In genomic region chr20:31842471-31843157, GRCh38 we compare ENCODE assay signal across 12 cellular contexts. TPM values are rescaled to one million over a fixed set of nuclear protein-coding genes. Genes with fewer than 3 reads are reported as not detected.
A peak's percentile ranks its signal among the peaks of the same experiment; 100 is the strongest.
DNase-seq lines count a peak whose midpoint lies in the region; ATAC-seq and TF ChIP-seq lines count a peak whose summit lies in the region.
"Had no signal": no experiment of that assay in that cellular context is flagged by ENCODE, and none has a peak within 500 bp of the region (broad histone marks: within the 10 kb centered on the region; RNA-seq: fewer than 3 reads in every experiment).

No MANE protein-coding gene starts in this region.

- H3K9ac ChIP-seq in subcutaneous abdominal adipose tissue (ENCODE audit: low read length in 5 of 5) = peak overlapping the region in 1 of 5 donors; percentile 59

- no peaks in the 10 kb centered on the region for H3K9me3 ChIP-seq in subcutaneous abdominal adipose tissue (ENCODE audit: control insufficient read depth in 5 of 5, low read length in 5 of 5)

- peak overlapping the region; percentile 30 for H3K27ac ChIP-seq in subcutaneous abdominal adipose tissue (ENCODE audit: low read depth, low read length)
- H3K27ac ChIP-seq: WERI-Rb-1 had no signal

- peak overlapping the region; percentile 27 for H3K4me3 Mint-ChIP-seq in HFFc6
- H3K4me3 Mint-ChIP-seq: activated naive CD8-positive, alpha-beta T cell treated with anti-CD3 and anti-CD28 coated beads, Interleukin-2, amount 10 ng/mL, durations not matched to agents 7 days and 5 days had no signal

- H3K4me1 ChIP-seq in subcutaneous abdominal adipose tissue (ENCODE audit: control insufficient read depth in 5 of 5, insufficient read depth in 5 of 5, low read length in 5 of 5) = peaks cover 10 to 37% (median 31%) of the 10 kb centered on the region in 5 donors

- H3K4me1 Mint-ChIP-seq in HFFc6 (ENCODE audit: low read depth) = peaks cover 34% of the 10 kb centered on the region
- H3K4me1 Mint-ChIP-seq: activated naive CD8-positive, alpha-beta T cell treated with anti-CD3 and anti-CD28 coated beads, Interleukin-2, amount 10 ng/mL, durations not matched to agents 7 days and 5 days had no signal

- H3K36me3 ChIP-seq in subcutaneous abdominal adipose tissue (ENCODE audit: control insufficient read depth in 5 of 5, insufficient read depth in 5 of 5, low read length in 5 of 5) = no peaks in the 10 kb centered on the region
- H3K36me3 ChIP-seq: WERI-Rb-1 had no signal

- H3K27ac Mint-ChIP-seq in HFFc6 = peak overlapping the region; percentile 48
- H3K27ac Mint-ChIP-seq: activated naive CD8-positive, alpha-beta T cell treated with anti-CD3 and anti-CD28 coated beads, Interleukin-2, amount 10 ng/mL, durations not matched to agents 7 days and 5 days had no signal

- peak overlapping the region in 4 of 5 donors; percentile 11 to 54 (median 42) for H3K4me3 ChIP-seq in subcutaneous abdominal adipose tissue (ENCODE audit: low read depth in 1 of 5, low read length in 5 of 5)

- no peaks in the 10 kb centered on the region for H3K9me3 Mint-ChIP-seq in HFFc6
- H3K9me3 Mint-ChIP-seq: activated naive CD8-positive, alpha-beta T cell treated with anti-CD3 and anti-CD28 coated beads, Interleukin-2, amount 10 ng/mL, durations not matched to agents 7 days and 5 days had no signal

- no peak; the same call in 1 of the 2 replicates for TF ChIP-seq CTCF in HFFc6 (IDR thresholded peaks at IDR 0.05)

- no peak for ATAC-seq in GM21390 (IDR thresholded peaks at IDR 0.05; ENCODE audit: unreplicated experiment)

- H3K36me3 Mint-ChIP-seq in HFFc6 (ENCODE audit: low read depth) = no peaks in the 10 kb centered on the region
- H3K36me3 Mint-ChIP-seq: activated naive CD8-positive, alpha-beta T cell treated with anti-CD3 and anti-CD28 coated beads, Interleukin-2, amount 10 ng/mL, durations not matched to agents 7 days and 5 days had no signal

- no peaks in the 10 kb centered on the region for H3K27me3 ChIP-seq in subcutaneous abdominal adipose tissue (ENCODE audit: control insufficient read depth in 5 of 5, insufficient read depth in 4 of 5, low read length in 5 of 5)

- H3K27me3 Mint-ChIP-seq in HFFc6 (ENCODE audit: insufficient read depth) = peaks cover 3% of the 10 kb centered on the region

- peak; percentile 37 for DNase-seq in HFFc6
- DNase-seq in dermis blood vessel endothelial cell = peak; percentile 54
- peak; percentile 84 for DNase-seq in left kidney (ENCODE audit: low read depth, low spot score)
- DNase-seq in Kasumi-1 (lab: John Stamatoyannopoulos, UW) = no peak
- DNase-seq in H4 (ENCODE audit: low spot score) = no peak
- DNase-seq in midbrain (lab: John Stamatoyannopoulos, UW) = no peak
- DNase-seq: activated naive CD8-positive, alpha-beta T cell treated with anti-CD3 and anti-CD28 coated beads, Interleukin-2, amount 10 ng/mL, durations not matched to agents 7 days and 5 days; DND-41; stimulated activated CD4-positive, alpha-beta T cell treated with anti-CD3 and anti-CD28 coated beads, Interleukin-2, amount 100 ng/mL, for 24 hours; WERI-Rb-1 had no signal

RNA-seq across cellular contexts. Expression of gene FOXS1, which starts 2.8 kb away (rescaled TPM):
- not detected for total RNA-seq in HFFc6 (2021; fragmentation: NEBNext Ultra II Directional; extraction: Animal tissue kit (Norgen Biotek cat#: 25700))
- 0.09 TPM in 1 of 2 replicates, not detected in the other for total RNA-seq in dermis blood vessel endothelial cell
- 0.08 TPM in 1 of 2 replicates, not detected in the other for total RNA-seq in H4 (2014; rRNA removed; shearing (Covaris generic))
- total RNA-seq: activated naive CD8-positive, alpha-beta T cell treated with anti-CD3 and anti-CD28 coated beads, Interleukin-2, amount 10 ng/mL, durations not matched to agents 7 days and 5 days had no signal

RNA-seq across cellular contexts. Expression of gene MYLK2, which starts 23.5 kb away (rescaled TPM):
- total RNA-seq in HFFc6 (2021; fragmentation: NEBNext Ultra II Directional; extraction: Animal tissue kit (Norgen Biotek cat#: 25700)) = under 1 TPM; 0.07 to 0.30 (median 0.16) TPM
- total RNA-seq in dermis blood vessel endothelial cell = 8.5 and 8.7 TPM in 2 replicates
- 0.14 TPM in 1 of 2 replicates, not detected in the other for total RNA-seq in H4 (2014; rRNA removed; shearing (Covaris generic))

RNA-seq across cellular contexts. Expression of gene DUSP15, which starts 27.7 kb away (rescaled TPM):
- total RNA-seq in HFFc6 (2021; fragmentation: NEBNext Ultra II Directional; extraction: Animal tissue kit (Norgen Biotek cat#: 25700)) = not detected
- total RNA-seq in dermis blood vessel endothelial cell = 0.14 and 0.34 TPM in 2 replicates
- total RNA-seq in H4 (2014; rRNA removed; shearing (Covaris generic)) = 7.5 and 9.2 TPM in 2 replicates
- total RNA-seq: activated naive CD8-positive, alpha-beta T cell treated with anti-CD3 and anti-CD28 coated beads, Interleukin-2, amount 10 ng/mL, durations not matched to agents 7 days and 5 days had no signal

RNA-seq across cellular contexts. Expression of gene TTLL9, which starts 27.8 kb away (rescaled TPM):
- total RNA-seq in HFFc6 (2021; fragmentation: NEBNext Ultra II Directional; extraction: Animal tissue kit (Norgen Biotek cat#: 25700)) = not detected
- total RNA-seq in dermis blood vessel endothelial cell = 0.14 TPM in 1 of 2 replicates, not detected in the other
- total RNA-seq in H4 (2014; rRNA removed; shearing (Covaris generic)) = 0.27 TPM in 1 of 2 replicates, not detected in the other
- total RNA-seq: activated naive CD8-positive, alpha-beta T cell treated with anti-CD3 and anti-CD28 coated beads, Interleukin-2, amount 10 ng/mL, durations not matched to agents 7 days and 5 days had no signal

Comparison
In these comparisons a context has a peak if more than half of its experiments do, and no peak if none do; other contexts are left out.
1. DNase-seq: peak in HFFc6 (single experiment), dermis blood vessel endothelial cell (single experiment) and left kidney (single experiment); none in Kasumi-1 (0 of 2), H4 (single experiment) and midbrain (single experiment).